In the genomic region with DNA sequence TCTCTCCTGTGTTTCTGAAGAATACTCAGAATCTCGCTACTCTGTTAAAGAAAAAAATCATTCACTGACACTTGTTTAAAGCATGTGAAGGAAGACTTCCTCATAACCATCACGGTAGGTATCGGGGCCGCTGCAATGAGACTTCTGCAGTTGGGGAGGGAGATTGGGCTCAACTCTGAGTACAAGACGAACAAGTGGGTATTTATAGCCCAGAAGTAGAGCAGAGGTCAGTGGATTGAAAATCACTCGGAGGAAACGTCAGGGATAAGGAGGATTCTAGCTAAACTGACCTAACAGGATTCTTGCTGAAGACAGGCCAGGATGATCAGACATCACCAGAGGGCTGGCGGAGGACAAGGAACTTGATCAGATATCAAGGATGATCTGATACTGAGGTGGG, we compare ENCODE assay signal across 13 cellular contexts. TPM values are rescaled to one million over a fixed set of nuclear protein-coding genes. Genes with fewer than 3 reads are reported as not detected.
A peak's percentile ranks its signal among the peaks of the same experiment; 100 is the strongest.
DNase-seq lines count a peak whose midpoint lies in the region; ATAC-seq and TF ChIP-seq lines count a peak whose summit lies in the region.
"Had no signal": no experiment of that assay in that cellular context is flagged by ENCODE, and none has a peak within 500 bp of the region (broad histone marks: within the 10 kb centered on the region; RNA-seq: fewer than 3 reads in every experiment).

No MANE protein-coding gene starts in this region.

- TF ChIP-seq CTCF in glutamatergic neuron (IDR thresholded peaks at IDR 0.05; ENCODE audit: partially characterized antibody, unreplicated experiment) (no peak), tibial artery (IDR thresholded peaks at IDR 0.05) (no peak), suprapubic skin (IDR thresholded peaks at IDR 0.05) (no peak)

- H3K9me3 Mint-ChIP-seq in activated naive CD8-positive, alpha-beta T cell treated with anti-CD3 and anti-CD28 coated beads, Interleukin-2, amount 10 ng/mL, durations not matched to agents 7 days and 5 days, result peaks cover 11% of the 10 kb centered on the region
- no peaks in the 10 kb centered on the region for H3K9me3 Mint-ChIP-seq in activated naive CD8-positive, alpha-beta T cell treated with anti-CD3 and anti-CD28 coated beads for 36 hours
- H3K9me3 Mint-ChIP-seq in glutamatergic neuron (ENCODE audit: unreplicated experiment), result peaks cover 16% of the 10 kb centered on the region

- POLR2A ChIA-PET in activated naive CD8-positive, alpha-beta T cell treated with anti-CD3 and anti-CD28 coated beads, Interleukin-2, amount 10 ng/mL, durations not matched to agents 7 days and 5 days (lab: Charles Lee), result interaction anchor here (0.8 to 4.3 kb wide), 5 partner anchors 17 to 49 kb away, joined by 3 to 40 read pairs (median 11); a partner anchor contains a TSS

- H3K27ac ChIP-seq in tibial artery, result peak overlapping the region; percentile 62 to 70
- no peak overlapping the region for H3K27ac ChIP-seq in suprapubic skin
- H3K27ac ChIP-seq: 22Rv1, BLaER1 had no signal

- intact Hi-C loops in tibial artery (cut with DNase I; ENCODE audit: low total_unique reads), result no loop called here

- H3K27ac Mint-ChIP-seq in activated naive CD8-positive, alpha-beta T cell treated with anti-CD3 and anti-CD28 coated beads, Interleukin-2, amount 10 ng/mL, durations not matched to agents 7 days and 5 days, result peak overlapping the region; percentile 42
- no peak overlapping the region for H3K27ac Mint-ChIP-seq in activated naive CD8-positive, alpha-beta T cell treated with anti-CD3 and anti-CD28 coated beads for 36 hours
- peak overlapping the region; percentile 13 for H3K27ac Mint-ChIP-seq in glutamatergic neuron (ENCODE audit: unreplicated experiment)
- H3K27ac Mint-ChIP-seq: activated CD4-positive, alpha-beta T cell treated with anti-CD3 and anti-CD28 coated beads for 36 hours had no signal

- no peak overlapping the region for H3K4me3 ChIP-seq in tibial artery
- no peak overlapping the region for H3K4me3 ChIP-seq in suprapubic skin
- H3K4me3 ChIP-seq: BLaER1, smooth muscle cell, upper lobe of right lung had no signal

- no peaks in the 10 kb centered on the region for H3K27me3 ChIP-seq in tibial artery
- no peaks in the 10 kb centered on the region for H3K27me3 ChIP-seq in suprapubic skin
- H3K27me3 ChIP-seq: BLaER1, upper lobe of right lung had no signal

- no peaks in the 10 kb centered on the region for H3K36me3 ChIP-seq in tibial artery
- H3K36me3 ChIP-seq in suprapubic skin, result no peaks in the 10 kb centered on the region

- TF ChIP-seq EP300 in suprapubic skin (IDR thresholded peaks at IDR 0.05), result no peak

- peaks cover 3% of the 10 kb centered on the region for H3K27me3 Mint-ChIP-seq in activated naive CD8-positive, alpha-beta T cell treated with anti-CD3 and anti-CD28 coated beads, Interleukin-2, amount 10 ng/mL, durations not matched to agents 7 days and 5 days
- H3K27me3 Mint-ChIP-seq in activated naive CD8-positive, alpha-beta T cell treated with anti-CD3 and anti-CD28 coated beads for 36 hours, result peaks cover 11% of the 10 kb centered on the region
- H3K27me3 Mint-ChIP-seq in glutamatergic neuron (ENCODE audit: unreplicated experiment), result peaks cover 9% of the 10 kb centered on the region
- H3K27me3 Mint-ChIP-seq: activated CD4-positive, alpha-beta T cell treated with anti-CD3 and anti-CD28 coated beads for 36 hours had no signal

- H3K4me1 Mint-ChIP-seq in activated naive CD8-positive, alpha-beta T cell treated with anti-CD3 and anti-CD28 coated beads, Interleukin-2, amount 10 ng/mL, durations not matched to agents 7 days and 5 days, result peaks cover 61% of the 10 kb centered on the region
- peaks cover 54% of the 10 kb centered on the region for H3K4me1 Mint-ChIP-seq in activated naive CD8-positive, alpha-beta T cell treated with anti-CD3 and anti-CD28 coated beads for 36 hours
- H3K4me1 Mint-ChIP-seq in glutamatergic neuron (ENCODE audit: low read depth, unreplicated experiment), result peaks cover 47% of the 10 kb centered on the region

- H3K4me3 Mint-ChIP-seq in activated naive CD8-positive, alpha-beta T cell treated with anti-CD3 and anti-CD28 coated beads, Interleukin-2, amount 10 ng/mL, durations not matched to agents 7 days and 5 days, result no peak overlapping the region
- no peak overlapping the region for H3K4me3 Mint-ChIP-seq in activated naive CD8-positive, alpha-beta T cell treated with anti-CD3 and anti-CD28 coated beads for 36 hours
- no peak overlapping the region for H3K4me3 Mint-ChIP-seq in glutamatergic neuron (ENCODE audit: unreplicated experiment)

- no peak for ATAC-seq in activated naive CD8-positive, alpha-beta T cell treated with anti-CD3 and anti-CD28 coated beads, Interleukin-2, amount 10 ng/mL, durations not matched to agents 7 days and 5 days (ENCODE audit: low read depth)

- 64% methylated on average over 8 of the region's 8 CpGs for WGBS in suprapubic skin

- peaks cover 21% of the 10 kb centered on the region for H3K36me3 Mint-ChIP-seq in activated naive CD8-positive, alpha-beta T cell treated with anti-CD3 and anti-CD28 coated beads, Interleukin-2, amount 10 ng/mL, durations not matched to agents 7 days and 5 days
- H3K36me3 Mint-ChIP-seq in activated naive CD8-positive, alpha-beta T cell treated with anti-CD3 and anti-CD28 coated beads for 36 hours, result peaks cover 18% of the 10 kb centered on the region
- H3K36me3 Mint-ChIP-seq in glutamatergic neuron (ENCODE audit: unreplicated experiment), result peaks cover 20% of the 10 kb centered on the region

- no peak for TF ChIP-seq POLR2A in suprapubic skin (IDR thresholded peaks at IDR 0.05)

- H3K9me3 ChIP-seq in tibial artery, result no peaks in the 10 kb centered on the region
- H3K9me3 ChIP-seq in suprapubic skin, result no peaks in the 10 kb centered on the region
- H3K9me3 ChIP-seq: upper lobe of right lung had no signal

- H3K4me1 ChIP-seq in tibial artery (peaks cover 7 to 60% (median 46%) of the 10 kb centered on the region in 4 donors), suprapubic skin (peaks cover 40% of the 10 kb centered on the region)

- DNase-seq in activated naive CD8-positive, alpha-beta T cell treated with anti-CD3 and anti-CD28 coated beads, Interleukin-2, amount 10 ng/mL, durations not matched to agents 7 days and 5 days, result no peak
- DNase-seq in activated naive CD8-positive, alpha-beta T cell treated with anti-CD3 and anti-CD28 coated beads for 36 hours, result no peak
- DNase-seq in glutamatergic neuron (no peak), midbrain (lab: John Stamatoyannopoulos, UW) (peak; percentile 17), tibial artery (no peak), amniotic stem cell (lab: John Stamatoyannopoulos, UW) (no peak), SIG-M5 (lab: John Stamatoyannopoulos, UW) (no peak), suprapubic skin (ENCODE audit: low spot score in 2 of 2) (no peak)

RNA-seq across cellular contexts. Expression of a gene that starts 33.3 kb away (rescaled TPM):
- total RNA-seq in activated naive CD8-positive, alpha-beta T cell treated with anti-CD3 and anti-CD28 coated beads, Interleukin-2, amount 10 ng/mL, durations not matched to agents 7 days and 5 days, result 10 to 100 TPM; 24.7 to 25.4 TPM
- total RNA-seq in activated naive CD8-positive, alpha-beta T cell treated with anti-CD3 and anti-CD28 coated beads for 36 hours, result 10 to 100 TPM; 18.8 to 19.4 TPM
- total RNA-seq in glutamatergic neuron (ENCODE audit: unreplicated experiment) (19.8 TPM), suprapubic skin (100 to 1,000 TPM in 3 of 4 donors, 10 to 100 TPM in 1; 98.5 to 217 (median 191) TPM)

RNA-seq across cellular contexts. Expression of a gene that starts 35.9 kb away (rescaled TPM):
- total RNA-seq in activated naive CD8-positive, alpha-beta T cell treated with anti-CD3 and anti-CD28 coated beads, Interleukin-2, amount 10 ng/mL, durations not matched to agents 7 days and 5 days, result 1 to 10 TPM; 1.4 TPM
- 1 to 10 TPM; 1.5 to 2.5 TPM for total RNA-seq in activated naive CD8-positive, alpha-beta T cell treated with anti-CD3 and anti-CD28 coated beads for 36 hours
- total RNA-seq in glutamatergic neuron (ENCODE audit: unreplicated experiment), result 2.0 TPM
- total RNA-seq in suprapubic skin, result 10 to 100 TPM; 19.0 to 35.5 (median 25.4) TPM

RNA-seq across cellular contexts. Expression of a gene that starts 48.7 kb away (rescaled TPM):
- under 1 TPM; 0.28 to 0.34 TPM for total RNA-seq in activated naive CD8-positive, alpha-beta T cell treated with anti-CD3 and anti-CD28 coated beads, Interleukin-2, amount 10 ng/mL, durations not matched to agents 7 days and 5 days
- total RNA-seq in activated naive CD8-positive, alpha-beta T cell treated with anti-CD3 and anti-CD28 coated beads for 36 hours, result under 1 TPM; 0.34 to 0.41 TPM
- total RNA-seq in glutamatergic neuron (ENCODE audit: unreplicated experiment), result 2.2 TPM
- 1 to 10 TPM in 1 of 4 donors, under 1 TPM in 3; 0.13 to 1.0 (median 0.39) TPM for total RNA-seq in suprapubic skin

RNA-seq across cellular contexts. Expression of a gene that starts 50.2 kb away (rescaled TPM):
- total RNA-seq in activated naive CD8-positive, alpha-beta T cell treated with anti-CD3 and anti-CD28 coated beads, Interleukin-2, amount 10 ng/mL, durations not matched to agents 7 days and 5 days, result 10 to 100 TPM; 92.2 to 97.7 TPM
- 100 to 1,000 TPM; 148 to 153 TPM for total RNA-seq in activated naive CD8-positive, alpha-beta T cell treated with anti-CD3 and anti-CD28 coated beads for 36 hours
- total RNA-seq in glutamatergic neuron (ENCODE audit: unreplicated experiment) (26.8 TPM), suprapubic skin (10 to 100 TPM; 38.2 to 61.4 (median 56.7) TPM)
